ENCODE assay signal across 26 cellular contexts in the genomic region with DNA sequence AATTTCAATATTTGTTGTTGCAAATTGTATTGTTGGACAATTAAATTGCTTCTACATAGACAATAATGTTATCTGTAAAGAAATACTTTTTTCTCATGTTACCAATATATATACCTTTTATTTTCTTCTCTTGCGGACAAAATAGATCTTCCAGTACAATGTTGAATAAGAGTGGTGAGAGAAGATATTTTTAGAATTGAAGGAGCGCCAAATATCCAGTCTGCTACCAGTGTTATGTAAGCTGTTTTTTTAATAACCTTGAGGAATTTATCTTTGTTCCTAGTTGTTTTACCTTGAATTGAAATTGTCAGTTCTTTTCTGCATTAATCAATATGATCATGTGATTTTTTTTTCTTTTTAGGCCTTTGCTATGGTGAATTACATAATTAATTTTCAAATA.
"Had no signal": no experiment of that assay in that cellular context is flagged by ENCODE, and none has a peak within 500 bp of the region (broad histone marks: within the 10 kb centered on the region; RNA-seq: fewer than 3 reads in every experiment).

No MANE protein-coding gene starts in this region.

- H3K4me1 ChIP-seq: lower lobe of right lung, psoas muscle, right lobe of liver, tibial nerve, uterus had no signal

- H3K27me3 ChIP-seq: heart right ventricle, hepatocyte, ovary, right lobe of liver, tibial nerve, uterus had no signal

- H2AFZ ChIP-seq: hepatocyte had no signal

- H3K27me3 Mint-ChIP-seq: naive B cell; stimulated activated memory B cell treated with anti-CD40 and anti-IgM and Interleukin-4, amounts not matched to agents 10 μg/mL and 1 μg/mL and 100 μg/mL, for 72 hours; stimulated activated naive CD8-positive, alpha-beta T cell treated with anti-CD3 and anti-CD28 coated beads, Interleukin-15, amount 100 ng/mL, for 72 hours; type B pancreatic cell had no signal

- H3K4me3 ChIP-seq: heart right ventricle, hepatocyte, lower lobe of right lung, ovary, psoas muscle, right lobe of liver, smooth muscle cell, tibial nerve, uterus had no signal

- H3K79me2 ChIP-seq: hepatocyte had no signal

- H3K4me2 ChIP-seq: hepatocyte, smooth muscle cell had no signal

- H3K27ac ChIP-seq: heart right ventricle, hepatocyte, lower lobe of right lung, ovary, psoas muscle, right lobe of liver, tibial nerve, uterus had no signal

- H3K27ac Mint-ChIP-seq: naive B cell; natural killer cell; nephron progenitor cell; stimulated activated memory B cell treated with anti-CD40 and anti-IgM and Interleukin-4, amounts not matched to agents 10 μg/mL and 1 μg/mL and 100 μg/mL, for 72 hours; stimulated activated naive CD8-positive, alpha-beta T cell treated with anti-CD3 and anti-CD28 coated beads, Interleukin-15, amount 100 ng/mL, for 72 hours; type B pancreatic cell had no signal

- H3K4me3 Mint-ChIP-seq: naive B cell; natural killer cell; nephron progenitor cell; stimulated activated memory B cell treated with anti-CD40 and anti-IgM and Interleukin-4, amounts not matched to agents 10 μg/mL and 1 μg/mL and 100 μg/mL, for 72 hours; stimulated activated naive CD8-positive, alpha-beta T cell treated with anti-CD3 and anti-CD28 coated beads, Interleukin-15, amount 100 ng/mL, for 72 hours; type B pancreatic cell had no signal

- H3K36me3 ChIP-seq: heart right ventricle, lower lobe of right lung, ovary, right lobe of liver, tibial nerve, uterus had no signal

- ATAC-seq: left lobe of liver; lower lobe of right lung; natural killer cell; psoas muscle; right lobe of liver; stimulated activated memory B cell treated with anti-CD40 and anti-IgM and Interleukin-4, amounts not matched to agents 10 μg/mL and 1 μg/mL and 100 μg/mL, for 72 hours; stimulated activated naive CD8-positive, alpha-beta T cell treated with anti-CD3 and anti-CD28 coated beads, Interleukin-15, amount 100 ng/mL, for 72 hours had no signal

- H3K36me3 Mint-ChIP-seq: naive B cell; natural killer cell; stimulated activated memory B cell treated with anti-CD40 and anti-IgM and Interleukin-4, amounts not matched to agents 10 μg/mL and 1 μg/mL and 100 μg/mL, for 72 hours; type B pancreatic cell had no signal

- H3K4me1 Mint-ChIP-seq: naive B cell; natural killer cell; stimulated activated memory B cell treated with anti-CD40 and anti-IgM and Interleukin-4, amounts not matched to agents 10 μg/mL and 1 μg/mL and 100 μg/mL, for 72 hours; stimulated activated naive CD8-positive, alpha-beta T cell treated with anti-CD3 and anti-CD28 coated beads, Interleukin-15, amount 100 ng/mL, for 72 hours had no signal

- DNase-seq: heart right ventricle; islet precursor cell; lower lobe of right lung; mammary epithelial cell; mesenchymal stem cell; naive B cell; natural killer cell; nephron progenitor cell; ovary; posterior cingulate gyrus; psoas muscle; right lobe of liver; stimulated activated CD4-positive, alpha-beta T cell treated with anti-CD3 and anti-CD28 coated beads, Interleukin-1b, Interleukin-23, amount 100 ng/mL, for 48 hours; stimulated activated CD4-positive, alpha-beta T cell treated with anti-CD3 and anti-CD28 coated beads, Interleukin-2, amount 100 ng/mL, for 48 hours; stimulated activated CD4-positive, alpha-beta T cell treated with anti-CD3 and anti-CD28 coated beads, Interleukin-4, amount 100 ng/mL, for 4 hours; stimulated activated CD8-positive, alpha-beta memory T cell treated with anti-CD3 and anti-CD28 coated beads, Interleukin-4, amount 100 ng/mL, for 48 hours; stimulated activated naive CD4-positive, alpha-beta T cell treated with Interleukin-2 at 50 U/mL for 16 hours; stimulated activated naive CD8-positive, alpha-beta T cell treated with anti-CD3 and anti-CD28 coated beads, Interleukin-15, amount 100 ng/mL, for 72 hours; substantia nigra; uterus had no signal

- H3K9me3 ChIP-seq: lower lobe of right lung, ovary, psoas muscle, right lobe of liver, uterus had no signal

- H3K9me3 Mint-ChIP-seq: stimulated activated memory B cell treated with anti-CD40 and anti-IgM and Interleukin-4, amounts not matched to agents 10 μg/mL and 1 μg/mL and 100 μg/mL, for 72 hours had no signal
